24 cellular contexts compared by ENCODE assay signal in the genomic region with DNA sequence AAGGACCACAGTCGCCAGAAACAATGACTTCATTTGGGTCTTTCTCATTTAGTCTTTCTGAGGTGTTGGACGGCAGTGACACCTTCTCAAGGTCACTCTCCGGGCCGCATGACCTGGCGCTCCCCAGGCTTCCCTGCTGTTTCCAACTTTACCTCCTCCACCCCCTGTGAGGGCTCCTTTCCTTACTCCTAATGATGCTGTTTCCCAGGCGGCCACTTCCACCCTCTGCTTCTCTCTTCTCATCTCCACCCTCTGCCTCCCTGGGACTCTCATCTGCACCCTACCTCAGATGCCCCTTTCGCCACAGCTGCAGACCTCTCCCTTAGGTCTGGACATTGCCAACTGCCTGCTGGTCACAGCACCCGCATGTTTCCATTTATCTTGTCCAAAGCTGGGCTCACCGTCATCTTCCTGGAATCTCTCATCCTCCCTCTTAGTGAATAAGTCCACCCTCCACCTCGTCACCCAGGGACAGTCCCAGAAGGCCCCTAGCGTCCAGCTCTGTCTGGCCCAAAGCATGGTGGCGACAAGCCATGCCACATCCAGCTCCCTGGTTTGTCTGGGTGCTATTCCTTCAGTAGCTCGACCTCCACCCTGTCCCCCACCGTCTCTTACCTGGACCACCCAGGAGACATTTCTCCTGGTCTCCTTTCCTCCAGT.
"Had no signal": no experiment of that assay in that cellular context is flagged by ENCODE, and none has a peak within 500 bp of the region (broad histone marks: within the 10 kb centered on the region; RNA-seq: fewer than 3 reads in every experiment).

No MANE protein-coding gene starts in this region.

- H3K4me3 ChIP-seq: left ventricle myocardium inferior, lung, mucosa of descending colon, skin epidermis, suprapubic skin, thoracic aorta, tibial artery, upper lobe of right lung had no signal

- DNase-seq: hypothalamus; immature natural killer cell; left ventricle myocardium inferior; midbrain; mucosa of descending colon; naive thymus-derived CD4-positive, alpha-beta T cell; occipital lobe; right cardiac atrium; stimulated activated CD4-positive, alpha-beta T cell treated with anti-CD3 and anti-CD28 coated beads, Interleukin-12 subunit alpha, Interleukin-12 subunit beta, amount 100 ng/mL, for 4 hours; stimulated activated CD4-positive, alpha-beta T cell treated with anti-CD3 and anti-CD28 coated beads, Interleukin-15, amount 100 ng/mL, for 24 hours; stimulated activated CD4-positive, alpha-beta T cell treated with anti-CD3 and anti-CD28 coated beads, Interleukin-2, amount 100 ng/mL, for 24 hours; stimulated activated CD4-positive, alpha-beta T cell treated with anti-CD3 and anti-CD28 coated beads, Interleukin-4, amount 100 ng/mL, for 24 hours; stimulated activated naive CD4-positive, alpha-beta T cell; tibial artery; upper lobe of right lung had no signal

- ATAC-seq: mucosa of descending colon; naive thymus-derived CD4-positive, alpha-beta T cell; natural killer cell treated with Interleukin-12 subunit alpha and Interleukin-12 subunit beta and Interleukin-15 and Interleukin-18, amount 100 ng/mL, for 72 hours; right cardiac atrium; sciatic nerve; stimulated activated effector memory CD8-positive, alpha-beta T cell treated with anti-CD3 and anti-CD28 coated beads, Interleukin-12 subunit alpha, Interleukin-12 subunit beta, amount 100 ng/mL, for 72 hours; upper lobe of right lung had no signal

- H3K27ac ChIP-seq: left ventricle myocardium inferior, neutrophil, parathyroid adenoma, skin epidermis, suprapubic skin, thoracic aorta, tibial artery, upper lobe of right lung had no signal
